ENCODE assay signal across 12 cellular contexts in the genomic region with DNA sequence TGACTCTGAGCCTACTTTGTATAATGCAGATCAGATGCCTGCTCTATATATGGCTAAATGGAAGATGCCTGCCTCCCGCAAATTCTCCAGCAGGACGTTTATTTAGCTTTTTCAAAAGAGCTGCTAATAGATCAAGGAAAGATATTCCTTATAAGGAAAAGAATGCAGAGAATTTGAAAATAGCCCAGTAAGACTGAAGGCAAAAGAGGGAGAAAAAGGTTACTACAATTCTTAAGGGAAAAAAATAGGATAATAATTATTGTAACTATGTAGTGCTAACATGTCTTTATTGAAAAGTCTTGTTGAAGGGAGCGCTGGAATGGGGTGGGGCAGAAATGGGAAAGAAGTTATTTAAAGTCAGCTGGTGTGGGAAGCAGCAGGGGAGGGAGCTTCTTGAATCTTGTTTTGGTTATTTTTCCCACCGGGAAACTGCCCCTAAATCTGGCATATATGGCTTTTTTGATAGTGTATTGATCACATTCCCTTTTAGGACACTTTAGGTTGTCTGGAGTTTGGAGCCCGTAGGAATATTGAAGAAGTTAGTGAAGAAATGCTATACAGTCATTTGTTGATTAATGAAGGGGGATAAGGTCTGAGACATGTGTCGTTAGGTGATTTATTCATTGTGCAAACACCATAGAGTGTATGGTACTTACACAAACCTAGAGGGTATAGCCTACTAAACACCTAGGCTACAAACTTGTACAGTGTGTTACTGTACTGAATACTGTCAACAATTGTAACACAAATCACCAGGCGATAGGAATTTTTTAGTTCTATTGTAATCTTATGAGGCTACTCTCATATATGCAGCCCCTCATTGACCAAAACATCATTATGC. TPM values are rescaled to one million over a fixed set of nuclear protein-coding genes. Genes with fewer than 3 reads are reported as not detected.
DNase-seq lines count a peak whose midpoint lies in the region; ATAC-seq and TF ChIP-seq lines count a peak whose summit lies in the region.
"Had no signal": no experiment of that assay in that cellular context is flagged by ENCODE, and none has a peak within 500 bp of the region (broad histone marks: within the 10 kb centered on the region; RNA-seq: fewer than 3 reads in every experiment).

No MANE protein-coding gene starts in this region.

- intact Hi-C loops in psoas muscle (cut with DNase I), result loop anchor here (5.0 kb wide), 2 partner anchors 47 to 263 kb away; no protein-coding TSS in a partner anchor

- WGBS in gastroesophageal sphincter (ENCODE audit: low coverage in 1 of 2), 2 donors, result 17 to 32% methylated on average over 7 of the region's 7 CpGs
- WGBS in psoas muscle, 3 donors, result 45 to 75% (median 56%) methylated on average over 7 of the region's 7 CpGs

- no peaks in the 10 kb centered on the region for H3K9me3 ChIP-seq in BE2C
- H3K9me3 ChIP-seq in SJCRH30 (replicated peaks), result no peaks in the 10 kb centered on the region
- H3K9me3 ChIP-seq in gastroesophageal sphincter, result no peaks in the 10 kb centered on the region
- no peaks in the 10 kb centered on the region for H3K9me3 ChIP-seq in psoas muscle

- peaks cover 10% of the 10 kb centered on the region; the same call in 1 of the 2 replicates for H3K36me3 ChIP-seq in BE2C
- 0 out of 2 replicates have a peak, but pooled peaks cover 2% of the 10 kb centered on the region for H3K36me3 ChIP-seq in SJCRH30
- peaks cover 3 to 43% of the 10 kb centered on the region in 2 donors for H3K36me3 ChIP-seq in gastroesophageal sphincter
- H3K36me3 ChIP-seq in psoas muscle (ENCODE audit: insufficient read depth in 1 of 2, low read depth in 1 of 2), result peaks cover 0 to 8% of the 10 kb centered on the region in 2 donors

- DNase-seq in BE2C, result no peak
- DNase-seq in SJCRH30, result no peak
- no peak for DNase-seq in psoas muscle
- no peak for DNase-seq in dedifferentiated amniotic fluid mesenchymal stem cell (ENCODE audit: extremely low spot score)
- DNase-seq in NCI-H2029 (lab: John Stamatoyannopoulos, UW), result no peak
- no peak for DNase-seq in NCI-H345 treated with DMSO at 0.1 percent for 48 hours (lab: John Stamatoyannopoulos, UW; ENCODE audit: unreplicated experiment)
- DNase-seq: activated gamma-delta T cell treated with Interleukin-2 at 50 U/mL for 16 hours, NCI-H446 had no signal

- H3K27ac ChIP-seq in SJCRH30 (peak overlapping the region; percentile 17; the same call in 1 of the 2 replicates), gastroesophageal sphincter (peak overlapping the region; percentile 96 to 98 (median 98)), psoas muscle (peak overlapping the region; percentile 94)
- H3K27ac ChIP-seq: epithelial cell of prostate, parathyroid adenoma had no signal

- H3K4me1 ChIP-seq in BE2C (peaks cover 28% of the 10 kb centered on the region), SJCRH30 (peaks cover 10% of the 10 kb centered on the region), gastroesophageal sphincter (peaks cover 0 to 76% (median 7%) of the 10 kb centered on the region in 3 donors), psoas muscle (peaks cover 46% of the 10 kb centered on the region)
- H3K4me1 ChIP-seq: parathyroid adenoma had no signal

- ATAC-seq in gastroesophageal sphincter (no peak), psoas muscle (no peak), GM21423 (IDR thresholded peaks at IDR 0.05; ENCODE audit: unreplicated experiment) (no peak)

- no peaks in the 10 kb centered on the region for H3K27me3 ChIP-seq in BE2C
- H3K27me3 ChIP-seq in SJCRH30, result no peaks in the 10 kb centered on the region
- peaks cover 9% of the 10 kb centered on the region for H3K27me3 ChIP-seq in gastroesophageal sphincter
- peaks cover 0 to 4% (median 0%) of the 10 kb centered on the region in 3 donors for H3K27me3 ChIP-seq in psoas muscle (ENCODE audit: insufficient read depth in 3 of 3, low read length in 2 of 3)

- TF ChIP-seq CTCF in BE2C (IDR thresholded peaks at IDR 0.05; ENCODE audit: low read depth, low read length) (no peak), gastroesophageal sphincter (IDR thresholded peaks at IDR 0.05) (peak in 1 of 4 experiments; percentile 7), psoas muscle (IDR thresholded peaks at IDR 0.05) (no peak)

- H3K4me3 ChIP-seq in BE2C (ENCODE audit: low read depth, low read length) (peak overlapping the region; percentile 88), SJCRH30 (peak overlapping the region; percentile 67; the same call in 1 of the 2 replicates), gastroesophageal sphincter (peak overlapping the region; percentile 83 to 95), psoas muscle (peak overlapping the region; percentile 75)

- peak; percentile 6 to 15 for TF ChIP-seq POLR2A in gastroesophageal sphincter (IDR thresholded peaks at IDR 0.05)

- TF ChIP-seq EP300 in gastroesophageal sphincter (IDR thresholded peaks at IDR 0.05), result no peak

RNA-seq across cellular contexts. Expression of a gene that starts 3.1 kb away (rescaled TPM):
- polyA plus RNA-seq in BE2C (2012; ENCODE audit: insufficient read depth, insufficient read length, low read depth), result 148 TPM
- 57.5 and 58.2 TPM in 2 replicates for total RNA-seq in SJCRH30 (2014; rRNA removed; shearing (Covaris generic))
- total RNA-seq in gastroesophageal sphincter (1,000 to 10,000 TPM; 3,599 to 7,152 (median 6,397) TPM), psoas muscle (1,000 to 10,000 TPM; 1,097 to 5,131 (median 2,563) TPM)
- polyA plus RNA-seq in psoas muscle, result 1,000 to 10,000 TPM; 1,146 to 4,515 (median 3,805) TPM

Comparison
In these comparisons a context has a peak if more than half of its experiments do, and no peak if none do; other contexts are left out.
1. H3K27ac ChIP-seq: peak in every context shown above with its lines; median percentile 98 in gastroesophageal sphincter; 94 in psoas muscle; 17 in SJCRH30.
2. RNA of a gene that starts 3.1 kb away (total RNA-seq): 3,599 to 7,152 TPM in gastroesophageal sphincter and 1,097 to 5,131 TPM in psoas muscle; 57.5 to 58.2 TPM in SJCRH30; every median in the first group is over 10 times any median in the second.
3. Peak in every context shown above with its lines, with median percentiles within 50 percentile points of each other: H3K4me3 ChIP-seq.